ENCODE assay signal across 1 cellular context in genomic region chr16:21599158-21599993, GRCh38.
TF ChIP-seq lines count a peak whose summit lies in the region.

TSS of gene METTL9 (plus strand) at chr16:21599577. CDS start at chr16:21599734, 157 bp downstream.

TF ChIP-seq in HepG2, 621 proteins besides CTCF, POLR2A, EP300 and RAD21 (continued from another document and continues in another):
- TF ChIP-seq RNF219 (CRISPR knock-in tag; IDR thresholded peaks at IDR 0.05) (peak; percentile 66; the same call in 1 of the 2 replicates), CENPBD1 (CRISPR knock-in tag; IDR thresholded peaks at IDR 0.05; ENCODE audit: borderline replicate concordance, low read depth) (no peak; the same call in 1 of the 2 replicates), HMGXB4 (CRISPR knock-in tag; IDR thresholded peaks at IDR 0.05; ENCODE audit: borderline replicate concordance in 1 of 2, low read depth in 1 of 2) (peak; percentile 96 to 99), ZNF543 (CRISPR knock-in tag; IDR thresholded peaks at IDR 0.05) (peak; percentile 98; the same call in 1 of the 2 replicates), NFIB (CRISPR knock-in tag; IDR thresholded peaks at IDR 0.05; ENCODE audit: borderline replicate concordance) (no peak), ELF4 (CRISPR knock-in tag; IDR thresholded peaks at IDR 0.05; ENCODE audit: borderline replicate concordance) (peak; percentile 79; the same call in 1 of the 2 replicates), MYC (CRISPR knock-in tag; IDR thresholded peaks at IDR 0.05; ENCODE audit: borderline replicate concordance) (peak; percentile 94), ZNF432 (CRISPR knock-in tag; IDR thresholded peaks at IDR 0.05; ENCODE audit: borderline replicate concordance) (no peak), HNRNPLL (IDR thresholded peaks at IDR 0.05; ENCODE audit: low read depth, low read length, poor library complexity, severe bottlenecking) (peak; percentile 94), ZBTB34 (CRISPR knock-in tag; IDR thresholded peaks at IDR 0.05) (peak; percentile 92), MXD1 (CRISPR knock-in tag; IDR thresholded peaks at IDR 0.05) (peak; percentile 91), RARA (CRISPR knock-in tag; IDR thresholded peaks at IDR 0.05) (peak; percentile 71), MIER3 (CRISPR knock-in tag; IDR thresholded peaks at IDR 0.05; ENCODE audit: borderline replicate concordance) (peak; percentile 99), EED (CRISPR knock-in tag; IDR thresholded peaks at IDR 0.05) (peak; percentile 98), CREB3 (CRISPR knock-in tag; IDR thresholded peaks at IDR 0.05) (no peak; the same call in 1 of the 2 replicates), WIZ (CRISPR knock-in tag; IDR thresholded peaks at IDR 0.05) (peak; percentile 93), FLYWCH1 (CRISPR knock-in tag; IDR thresholded peaks at IDR 0.05) (0 out of 2 replicates have a peak, but pooled peaks have one; percentile 90), EEA1 (CRISPR knock-in tag; IDR thresholded peaks at IDR 0.05; ENCODE audit: borderline replicate concordance) (peak; percentile 86), RNF2 (conservative IDR thresholded peaks at IDR 0.05; ENCODE audit: low read depth) (peak; percentile 92), MXD4 (CRISPR knock-in tag; IDR thresholded peaks at IDR 0.05) (peak; percentile 95), KAT8 (CRISPR knock-in tag; IDR thresholded peaks at IDR 0.05) (peak; percentile 99), NFE2L1 (CRISPR knock-in tag; IDR thresholded peaks at IDR 0.05; ENCODE audit: borderline replicate concordance) (no peak), ZNF639 (CRISPR knock-in tag; conservative IDR thresholded peaks at IDR 0.05) (peak; percentile 98), ZNF670 (CRISPR knock-in tag; IDR thresholded peaks at IDR 0.05; ENCODE audit: borderline replicate concordance) (peak; percentile 96; the same call in 1 of the 2 replicates), PRDM15 (CRISPR knock-in tag; IDR thresholded peaks at IDR 0.05) (peak; percentile 41), MYPOP (CRISPR knock-in tag; IDR thresholded peaks at IDR 0.05) (peak; percentile 96), EHMT2 (IDR thresholded peaks at IDR 0.05; ENCODE audit: borderline replicate concordance, low read depth, low read length) (no peak; the same call in 1 of the 2 replicates), FOXM1 (CRISPR knock-in tag; IDR thresholded peaks at IDR 0.05) (no peak), ETV5 (CRISPR knock-in tag; IDR thresholded peaks at IDR 0.05; ENCODE audit: borderline replicate concordance) (peak; percentile 100), ZNF678 (CRISPR knock-in tag; IDR thresholded peaks at IDR 0.05) (peak; percentile 95), SIX4 (CRISPR knock-in tag; IDR thresholded peaks at IDR 0.05) (no peak; the same call in 1 of the 2 replicates), MYNN (CRISPR knock-in tag; IDR thresholded peaks at IDR 0.05; ENCODE audit: low read depth) (peak; percentile 95), IKZF5 (CRISPR knock-in tag; IDR thresholded peaks at IDR 0.05) (peak; percentile 100), SRSF1 (optimal IDR thresholded peaks at IDR 0.05; ENCODE audit: low read depth, low read length) (peak; percentile 88), ZNF431 (CRISPR knock-in tag; IDR thresholded peaks at IDR 0.05; ENCODE audit: borderline replicate concordance, low read depth) (peak; percentile 91; the same call in 1 of the 2 replicates), KDM1A (CRISPR knock-in tag; IDR thresholded peaks at IDR 0.05) (peak; percentile 76; the same call in 1 of the 2 replicates), MED1 (CRISPR knock-in tag; IDR thresholded peaks at IDR 0.05) (peak; percentile 96), TCF12 (IDR thresholded peaks at IDR 0.05) (no peak), TCF12 (CRISPR knock-in tag; IDR thresholded peaks at IDR 0.05) (peak; percentile 90; the same call in 1 of the 2 replicates), CBX1 (IDR thresholded peaks at IDR 0.05; ENCODE audit: low read depth) (peak; percentile 99), ZNF597 (CRISPR knock-in tag; IDR thresholded peaks at IDR 0.05) (no peak; the same call in 1 of the 2 replicates), ZNF414 (CRISPR knock-in tag; IDR thresholded peaks at IDR 0.05) (peak; percentile 94; the same call in 1 of the 2 replicates), JDP2 (CRISPR knock-in tag; IDR thresholded peaks at IDR 0.05; ENCODE audit: borderline replicate concordance) (peak; percentile 83; the same call in 1 of the 2 replicates), SCMH1 (CRISPR knock-in tag; IDR thresholded peaks at IDR 0.05; ENCODE audit: borderline replicate concordance) (no peak)
